ENCODE assay signal across 18 cellular contexts in the genomic region with DNA sequence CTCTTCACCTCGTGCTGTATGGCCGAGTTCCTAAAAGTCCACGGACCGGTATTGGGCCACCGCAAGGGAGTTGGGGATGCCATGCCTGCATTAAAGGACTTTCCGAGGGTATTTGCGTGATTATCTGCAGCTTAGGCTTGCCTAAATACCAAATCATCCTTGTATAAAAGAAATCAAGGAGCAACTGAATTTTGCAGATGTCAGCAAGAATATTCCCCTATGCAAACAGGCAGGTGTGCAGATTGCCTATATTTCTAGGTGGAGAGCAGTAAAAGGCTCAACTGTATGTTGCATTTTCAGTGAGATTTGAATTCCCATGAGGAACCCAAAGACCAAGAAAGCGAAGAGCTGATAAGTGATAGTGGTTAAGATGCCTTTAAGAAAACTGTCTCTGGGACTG.
DNase-seq lines count a peak whose midpoint lies in the region; ATAC-seq, FAIRE-seq and TF ChIP-seq lines count a peak whose summit lies in the region.
"Had no signal": no experiment of that assay in that cellular context is flagged by ENCODE, and none has a peak within 500 bp of the region (broad histone marks: within the 10 kb centered on the region; RNA-seq: fewer than 3 reads in every experiment).

No MANE protein-coding gene starts in this region.

- H3K14ac ChIP-seq in IMR-90 (replicated peaks; ENCODE audit: low read depth, low read length) (no peak overlapping the region), H1 (ENCODE audit: insufficient read length) (no peak overlapping the region)

- H2BK15ac ChIP-seq in IMR-90 (ENCODE audit: low read depth, low read length) (no peak overlapping the region), H1 (ENCODE audit: low read length) (no peak overlapping the region)

- no peak overlapping the region for H3K4ac ChIP-seq in IMR-90 (ENCODE audit: low read depth, low read length)
- no peak overlapping the region for H3K4ac ChIP-seq in H1 (replicated peaks; ENCODE audit: insufficient read length, low read depth, low read length)

- no peak for TF ChIP-seq EP300 in A549 (IDR thresholded peaks at IDR 0.05)
- no peak for TF ChIP-seq EP300 in H1 (IDR thresholded peaks at IDR 0.05; ENCODE audit: borderline replicate concordance in 1 of 2, low read depth in 2 of 2, low read length in 2 of 2)

- intact Hi-C loops in IMR-90 (cut with micrococcal nuclease) (no loop called here), PC-9 (cut with micrococcal nuclease; ENCODE audit: unreplicated experiment) (no loop called here)

- H3K27ac ChIP-seq in A549 (no peak overlapping the region), IMR-90 (ENCODE audit: insufficient read depth, low read length) (no peak overlapping the region), PC-9 (no peak overlapping the region), H1 (ENCODE audit: low read depth, low read length) (no peak overlapping the region)
- H3K27ac ChIP-seq: BLaER1, C4-2B, GM23248 had no signal

- no peaks in the 10 kb centered on the region for H3K36me3 ChIP-seq in IMR-90 (ENCODE audit: control insufficient read depth, insufficient read depth, low read length)
- no peaks in the 10 kb centered on the region for H3K36me3 ChIP-seq in PC-9 (ENCODE audit: low read depth)
- H3K36me3 ChIP-seq in H1 (ENCODE audit: control insufficient read depth in 2 of 4, insufficient read depth in 4 of 4, low read length in 3 of 4) = no peaks in the 10 kb centered on the region
- H3K36me3 ChIP-seq: BLaER1 had no signal

- CTCF ChIA-PET in A549 (lab: Yijun Ruan, JAX) (no interaction called here), IMR-90 (lab: Yijun Ruan, JAX) (no interaction called here), PC-9 (lab: Charles Lee) (no interaction called here), H1 (lab: Charles Lee; ENCODE audit: partially characterized antibody) (no interaction called here)

- H3K79me1 ChIP-seq in IMR-90 (ENCODE audit: low read depth in 1 of 2, low read length in 2 of 2) (no peaks in the 10 kb centered on the region), H1 (ENCODE audit: low read depth, low read length) (no peaks in the 10 kb centered on the region; the same call in 1 of the 2 replicates)

- no peak overlapping the region for H4K8ac ChIP-seq in IMR-90 (ENCODE audit: low read depth in 2 of 2, low read length in 2 of 2)
- H4K8ac ChIP-seq in H1 (ENCODE audit: extremely low read depth, insufficient read depth, low read length) = no peak overlapping the region

- H3K4me1 ChIP-seq in A549 (no peaks in the 10 kb centered on the region), IMR-90 (ENCODE audit: control insufficient read depth, insufficient read depth, low read length) (no peaks in the 10 kb centered on the region), PC-9 (replicated peaks; ENCODE audit: insufficient read depth) (no peaks in the 10 kb centered on the region), H1 (replicated peaks in 1 of 4; ENCODE audit: control insufficient read depth in 3 of 4, insufficient read depth in 4 of 4, low read length in 3 of 4) (0 out of 7 replicates have a peak, but pooled peaks cover 0 to 3% (median 0%) of the 10 kb centered on the region in 4 experiments)
- H3K4me1 ChIP-seq: BLaER1, Caco-2 had no signal

- H2BK20ac ChIP-seq in IMR-90 (ENCODE audit: low read depth, low read length) (no peak overlapping the region), H1 (ENCODE audit: low read length) (no peak overlapping the region)

- H3K9me2 ChIP-seq in PC-9 (ENCODE audit: insufficient read depth) = no peaks in the 10 kb centered on the region

- H3K4me2 ChIP-seq in A549 (no peak overlapping the region), IMR-90 (ENCODE audit: low read depth, low read length) (no peak overlapping the region), PC-9 (peak overlapping the region; percentile 31; the same call in 1 of the 2 replicates), H1 (ENCODE audit: insufficient read depth in 1 of 2, low read depth in 2 of 2, low read length in 2 of 2) (no peak overlapping the region)
- H3K4me2 ChIP-seq: BLaER1 had no signal

- H3K23me2 ChIP-seq in H1 (ENCODE audit: low read depth, low read length) = no peaks in the 10 kb centered on the region

- H4K20me1 ChIP-seq in IMR-90 (ENCODE audit: insufficient read depth, low read length) (no peaks in the 10 kb centered on the region), PC-9 (ENCODE audit: insufficient read depth) (no peaks in the 10 kb centered on the region), H1 (replicated peaks in 1 of 2; ENCODE audit: control insufficient read depth in 1 of 2, insufficient read depth in 2 of 2, low read length in 2 of 2) (no peaks in the 10 kb centered on the region)
- H4K20me1 ChIP-seq: BLaER1 had no signal

- no peak overlapping the region for H2BK12ac ChIP-seq in H1 (ENCODE audit: low read depth, low read length)

- TF ChIP-seq POLR2A in A549 (IDR thresholded peaks at IDR 0.05; ENCODE audit: low read length) (no peak), IMR-90 (IDR thresholded peaks at IDR 0.05; ENCODE audit: low read depth, low read length) (no peak), H1 (IDR thresholded peaks at IDR 0.05; ENCODE audit: control extremely low read depth in 1 of 2, low read depth in 2 of 2, low read length in 2 of 2) (no peak)

- no peaks in the 10 kb centered on the region for H3K79me2 ChIP-seq in PC-9 (ENCODE audit: low read depth)
- H3K79me2 ChIP-seq in H1 (ENCODE audit: control insufficient read depth in 1 of 2, insufficient read depth in 2 of 2, low read length in 2 of 2) = no peaks in the 10 kb centered on the region

- no peak overlapping the region for H4K5ac ChIP-seq in IMR-90 (ENCODE audit: low read depth, low read length)
- no peak overlapping the region for H4K5ac ChIP-seq in H1 (ENCODE audit: insufficient read length, low read depth, low read length)

- H3K27me3 ChIP-seq in IMR-90 (ENCODE audit: control insufficient read depth, insufficient read depth, low read length) (no peaks in the 10 kb centered on the region; the same call in 1 of the 2 replicates), PC-9 (ENCODE audit: insufficient read depth, low read depth) (peaks cover 13% of the 10 kb centered on the region; the same call in 1 of the 2 replicates), H1 (replicated peaks in 1 of 4; ENCODE audit: control insufficient read depth in 3 of 4, extremely low read depth in 1 of 4, insufficient read depth in 3 of 4, low read length in 3 of 4) (no peaks in the 10 kb centered on the region)
- H3K27me3 ChIP-seq: BLaER1 had no signal

- H2AFZ ChIP-seq in IMR-90 (replicated peaks; ENCODE audit: low read length, poor library complexity) = no peak overlapping the region
- H2AFZ ChIP-seq in PC-9 = no peak overlapping the region
- H2AFZ ChIP-seq in H1 (ENCODE audit: low read length) = no peak overlapping the region
- H2AFZ ChIP-seq: GM23248 had no signal

- no peaks in the 10 kb centered on the region for H3K9me1 ChIP-seq in IMR-90 (ENCODE audit: insufficient read depth, low read length)

- dilution Hi-C loops in IMR-90 (cut with HindIII; ENCODE audit: low sequenced_read_pairs, unreplicated experiment) = no loop called here

- H2AK5ac ChIP-seq in IMR-90 (ENCODE audit: low read depth, low read length) = no peak overlapping the region
- no peak overlapping the region for H2AK5ac ChIP-seq in H1 (ENCODE audit: low read depth, low read length)

- H3K4me3 ChIP-seq in A549 (no peak overlapping the region), IMR-90 (ENCODE audit: insufficient read depth, low read depth, low read length) (no peak overlapping the region), PC-9 (no peak overlapping the region), H1 (ENCODE audit: extremely low read depth in 1 of 4, insufficient read depth in 2 of 4, low read depth in 3 of 4, low read length in 4 of 4) (no peak overlapping the region)
- H3K4me3 ChIP-seq: BLaER1, GM23248 had no signal

- H3K56ac ChIP-seq in IMR-90 (ENCODE audit: extremely low read depth, insufficient read depth, low read length) (no peak overlapping the region), H1 (replicated peaks; ENCODE audit: insufficient read length, low read depth, low read length) (no peak overlapping the region)

- H4K91ac ChIP-seq in IMR-90 (ENCODE audit: insufficient read depth, low read depth, low read length) (no peak overlapping the region), H1 (replicated peaks; ENCODE audit: insufficient read length, low read length) (no peak overlapping the region)

- H2BK5ac ChIP-seq in IMR-90 (ENCODE audit: low read depth, low read length, poor library complexity, severe bottlenecking) (no peak overlapping the region), H1 (ENCODE audit: low read depth, low read length) (no peak overlapping the region)

- TF ChIP-seq RAD21 in A549 (conservative IDR thresholded peaks at IDR 0.05 in 1 of 2, IDR thresholded peaks at IDR 0.05 in 1 of 2) = no peak
- TF ChIP-seq RAD21 in IMR-90 (IDR thresholded peaks at IDR 0.05; ENCODE audit: low read length) = no peak
- no peak for TF ChIP-seq RAD21 in H1 (IDR thresholded peaks at IDR 0.05 in 1 of 2, conservative IDR thresholded peaks at IDR 0.05 in 1 of 2; ENCODE audit: low read depth in 2 of 2, low read length in 2 of 2)

- H2BK120ac ChIP-seq in IMR-90 (ENCODE audit: low read depth, low read length) (no peak overlapping the region), H1 (replicated peaks; ENCODE audit: low read depth, low read length) (no peak overlapping the region)

- ATAC-seq in A549 = no peak
- no peak for ATAC-seq in IMR-90 (ENCODE audit: low read depth)
- no peak for ATAC-seq in GM21717 (IDR thresholded peaks at IDR 0.05; ENCODE audit: unreplicated experiment)
- ATAC-seq: CD8-positive, alpha-beta T cell; HCT116 had no signal

- 36% methylated on average over 4 of the region's 8 CpGs for WGBS in A549 (ENCODE audit: missing lambda C conversion rate)
- WGBS in IMR-90 (ENCODE audit: extremely low coverage in 2 of 2, insufficient read length in 1 of 2), 2 experiments = no CpG with 5 or more reads among the region's 8 CpGs
- 98% methylated on average over 8 of the region's 8 CpGs; no CpG with 5 or more reads in 1 of the 2 experiments for WGBS in H1 (ENCODE audit: extremely low coverage in 1 of 2, insufficient coverage in 1 of 2, insufficient read length in 1 of 2, insufficient replicate concordance in 2 of 2, low coverage in 1 of 2, low lambda C conversion rate in 2 of 2, missing lambda C conversion rate in 1 of 2), 2 experiments

- POLR2A ChIA-PET in A549 (lab: Yijun Ruan, JAX) (no interaction called here), IMR-90 (lab: Charles Lee; ENCODE audit: unreplicated experiment) (interaction anchor here (0.6 kb wide), 1 partner anchor 423 kb away, joined by 3 read pairs; no protein-coding TSS in a partner anchor), PC-9 (lab: Charles Lee; ENCODE audit: unreplicated experiment) (no interaction called here), H1 (lab: Charles Lee; ENCODE audit: partially characterized antibody) (no interaction called here)

- H3K9ac ChIP-seq in IMR-90 (ENCODE audit: low read depth, low read length) = no peak overlapping the region
- no peak overlapping the region for H3K9ac ChIP-seq in H1 (replicated peaks in 1 of 4; ENCODE audit: extremely low read depth in 1 of 4, low read depth in 3 of 4, low read length in 3 of 4)
- H3K9ac ChIP-seq: BLaER1, GM23248 had no signal

- DNase-seq in A549 (ENCODE audit: low read depth in 1 of 2, low spot score in 1 of 2) (no peak), IMR-90 (no peak), PC-9 (no peak), H1 (ENCODE audit: low read depth in 1 of 2, low spot score in 2 of 2) (no peak), hepatic stellate cell (ENCODE audit: low spot score) (no peak)
- DNase-seq: Caco-2; CD4-positive, CD25-positive, alpha-beta regulatory T cell; CD8-positive, alpha-beta T cell; DMS153; DND-41; GM23248; H9 had no signal

- no peaks in the 10 kb centered on the region for H3F3A ChIP-seq in PC-9 (ENCODE audit: insufficient read depth, low read depth)

- no peak overlapping the region for H3K23ac ChIP-seq in IMR-90 (ENCODE audit: low read depth, low read length)
- H3K23ac ChIP-seq in H1 (ENCODE audit: insufficient read length) = no peak overlapping the region

- in situ Hi-C loops in IMR-90 (cut with MboI; ENCODE audit: low sequenced_read_pairs) = no loop called here

- TF ChIP-seq CTCF in A549 (IDR thresholded peaks at IDR 0.05) = no peak
- no peak for TF ChIP-seq CTCF in IMR-90 (conservative IDR thresholded peaks at IDR 0.05; ENCODE audit: low read depth, low read length)
- TF ChIP-seq CTCF in PC-9 (conservative IDR thresholded peaks at IDR 0.05) = no peak
- no peak for TF ChIP-seq CTCF in H1 (IDR thresholded peaks at IDR 0.05; ENCODE audit: control extremely low read depth in 1 of 3, insufficient read depth in 1 of 3, low read depth in 1 of 3, low read length in 3 of 3)

- no peak overlapping the region for H2AK9ac ChIP-seq in IMR-90 (replicated peaks; ENCODE audit: low read depth, low read length, poor library complexity)

- H3K9me3 ChIP-seq in A549 = no peaks in the 10 kb centered on the region
- no peaks in the 10 kb centered on the region for H3K9me3 ChIP-seq in IMR-90 (ENCODE audit: control insufficient read depth, insufficient read depth, low read length)
- H3K9me3 ChIP-seq in PC-9 (ENCODE audit: insufficient read depth, low read depth) = no peaks in the 10 kb centered on the region
- H3K9me3 ChIP-seq in H1 (ENCODE audit: insufficient read depth in 2 of 2, low read depth in 1 of 2, low read length in 1 of 2) = no peaks in the 10 kb centered on the region
- H3K9me3 ChIP-seq: BLaER1, Caco-2 had no signal

- FAIRE-seq in A549 (lab: Jason Lieb, UNC) (no peak), H1 (lab: Jason Lieb, UNC) (no peak)
- FAIRE-seq: G401.6, GM12892 had no signal

- BruUV-seq in IMR-90 (replicated peaks; lab: Mats Ljungman, UMichigan) (no TSS peak), PC-9 (replicated peaks; lab: Mats Ljungman, UMichigan) (no TSS peak)

- H3K18ac ChIP-seq in IMR-90 (ENCODE audit: low read depth, low read length) (no peak overlapping the region), H1 (ENCODE audit: extremely low read depth, low read length) (no peak overlapping the region)

Comparison
In these comparisons a context has a peak if more than half of its experiments do, and no peak if none do; other contexts are left out.
1. Of the 18 proteins assayed by ChIP-seq in both H1 and A549: peak only in H1: none; only in A549: none; in both: MAFK; in neither: 17.